8 cellular contexts compared by ENCODE assay signal in the genomic region with DNA sequence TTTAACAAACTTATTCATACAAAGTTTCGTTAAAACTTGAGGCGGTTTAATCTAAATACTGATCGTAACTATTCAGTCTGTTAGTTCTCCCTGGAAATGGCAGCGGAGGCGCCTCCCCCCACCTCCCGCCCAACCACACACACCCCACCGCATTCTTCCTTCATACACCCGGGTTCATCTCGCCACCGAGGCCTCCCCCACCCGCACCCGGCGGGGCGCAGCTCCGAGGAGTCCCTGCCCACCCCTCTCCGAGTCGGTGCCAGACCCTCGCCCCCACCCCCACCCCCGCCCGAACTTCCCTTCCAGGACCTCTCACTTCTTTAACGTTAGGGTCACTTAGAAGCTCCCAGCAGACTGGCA. TPM values are rescaled to one million over a fixed set of nuclear protein-coding genes. Genes with fewer than 3 reads are reported as not detected.
A peak's percentile ranks its signal among the peaks of the same experiment; 100 is the strongest.
DNase-seq lines count a peak whose midpoint lies in the region; ATAC-seq and TF ChIP-seq lines count a peak whose summit lies in the region.

No MANE protein-coding gene starts in this region.

- H3K27me3 ChIP-seq in KMS-11 (ENCODE audit: insufficient read depth, low read depth), result no peaks in the 10 kb centered on the region
- no peaks in the 10 kb centered on the region for H3K27me3 ChIP-seq in prostate gland (replicated peaks; ENCODE audit: insufficient read depth)

- no peaks in the 10 kb centered on the region for H3K36me3 ChIP-seq in KMS-11 (ENCODE audit: insufficient read depth)
- H3K36me3 ChIP-seq in prostate gland, result no peaks in the 10 kb centered on the region

- ATAC-seq in GM21737 (IDR thresholded peaks at IDR 0.05; ENCODE audit: unreplicated experiment), result no peak

- H3K4me3 Mint-ChIP-seq in glutamatergic neuron (ENCODE audit: unreplicated experiment), result peak overlapping the region; percentile 92

- H3K9me3 Mint-ChIP-seq in glutamatergic neuron (ENCODE audit: unreplicated experiment), result peaks cover 37% of the 10 kb centered on the region

- DNase-seq in DMS53 (lab: John Stamatoyannopoulos, UW), result peak; percentile 73
- DNase-seq in activated T-cell treated with anti-CD3 and anti-CD28 coated beads, Interleukin-2, amount 50 U/mL, for 1 hour, result peak; percentile 27
- peak; percentile 72 for DNase-seq in glutamatergic neuron
- DNase-seq in prostate gland (ENCODE audit: low spot score), result no peak
- no peak for DNase-seq in SW 1271 (lab: John Stamatoyannopoulos, UW)
- no peak for DNase-seq in GM13977 (ENCODE audit: low spot score)

- no peaks in the 10 kb centered on the region for H3K36me3 Mint-ChIP-seq in glutamatergic neuron (ENCODE audit: unreplicated experiment)

- H2AFZ ChIP-seq in KMS-11 (ENCODE audit: low read depth), result peak overlapping the region; percentile 47; the same call in 1 of the 2 replicates

- no peak for TF ChIP-seq POLR2A in prostate gland (IDR thresholded peaks at IDR 0.05)

- 1% methylated on average over 15 of the region's 21 CpGs for WGBS in prostate gland

- intact Hi-C loops in prostate gland (cut with DNase I), result loop anchor here (5.0 to 10.0 kb wide), 3 partner anchors 47 to 191 kb away; no protein-coding TSS in a partner anchor

- H4K20me1 ChIP-seq in KMS-11 (ENCODE audit: insufficient read depth), result 0 out of 2 replicates have a peak, but pooled peaks cover 5% of the 10 kb centered on the region

- H3K4me1 ChIP-seq in KMS-11 (ENCODE audit: low read depth, poor library complexity, severe bottlenecking), result peaks cover 12% of the 10 kb centered on the region
- H3K4me1 ChIP-seq in prostate gland (replicated peaks), result no peaks in the 10 kb centered on the region

- H3K4me3 ChIP-seq in KMS-11 (IDR thresholded peaks at IDR 0.05; ENCODE audit: insufficient read depth, low read depth, low read length), result no peak overlapping the region
- peak overlapping the region; percentile 69 to 86 for H3K4me3 ChIP-seq in prostate gland

- in situ Hi-C loops in GM13977 (cut with MboI; ENCODE audit: low pct_unique_long_range_greater_than_20kb, low sequenced_read_pairs, unreplicated experiment), result no loop called here

- H3K27ac ChIP-seq in KMS-11, result peak overlapping the region; percentile 70
- peak overlapping the region; percentile 84 to 91 for H3K27ac ChIP-seq in prostate gland

- H3K4me1 Mint-ChIP-seq in glutamatergic neuron (ENCODE audit: low read depth, unreplicated experiment), result peaks cover 17% of the 10 kb centered on the region

- no peak for TF ChIP-seq CTCF in KMS-11 (conservative IDR thresholded peaks at IDR 0.05; ENCODE audit: low read depth, low read length)
- TF ChIP-seq CTCF in glutamatergic neuron (IDR thresholded peaks at IDR 0.05; ENCODE audit: partially characterized antibody, unreplicated experiment), result no peak
- no peak for TF ChIP-seq CTCF in prostate gland (IDR thresholded peaks at IDR 0.05)
- TF ChIP-seq CTCF in GM13977 (IDR thresholded peaks at IDR 0.05; ENCODE audit: extremely low read depth, insufficient read depth, missing control alignments), result no peak

- peak overlapping the region; percentile 55 for H3K9ac ChIP-seq in KMS-11

- no peaks in the 10 kb centered on the region for H3K9me3 ChIP-seq in prostate gland

- H3K4me2 ChIP-seq in KMS-11, result peak overlapping the region; percentile 49

- H3K79me2 ChIP-seq in KMS-11 (ENCODE audit: insufficient read depth, low read depth), result peaks cover 32% of the 10 kb centered on the region; the same call in 1 of the 2 replicates

- peaks cover 33% of the 10 kb centered on the region for H3K27me3 Mint-ChIP-seq in glutamatergic neuron (ENCODE audit: unreplicated experiment)

- peak overlapping the region; percentile 94 for H3K27ac Mint-ChIP-seq in glutamatergic neuron (ENCODE audit: unreplicated experiment)

RNA-seq across cellular contexts. Expression of a gene that starts 0.9 kb away (rescaled TPM):
- total RNA-seq in glutamatergic neuron (ENCODE audit: unreplicated experiment) (192 TPM), prostate gland (100 to 1,000 TPM in 1 of 2 donors, 10 to 100 TPM in 1; 25.0 to 158 TPM)

Comparison
In these comparisons a context has a peak if more than half of its experiments do, and no peak if none do; other contexts are left out.
1. DNase-seq: peak in DMS53 (single experiment), activated T-cell treated with anti-CD3 and anti-CD28 coated beads, Interleukin-2, amount 50 U/mL, for 1 hour (single experiment) and glutamatergic neuron (single experiment); none in prostate gland (single experiment), SW 1271 (0 of 2) and GM13977 (single experiment).